7 cellular contexts compared by ENCODE assay signal in the genomic region with DNA sequence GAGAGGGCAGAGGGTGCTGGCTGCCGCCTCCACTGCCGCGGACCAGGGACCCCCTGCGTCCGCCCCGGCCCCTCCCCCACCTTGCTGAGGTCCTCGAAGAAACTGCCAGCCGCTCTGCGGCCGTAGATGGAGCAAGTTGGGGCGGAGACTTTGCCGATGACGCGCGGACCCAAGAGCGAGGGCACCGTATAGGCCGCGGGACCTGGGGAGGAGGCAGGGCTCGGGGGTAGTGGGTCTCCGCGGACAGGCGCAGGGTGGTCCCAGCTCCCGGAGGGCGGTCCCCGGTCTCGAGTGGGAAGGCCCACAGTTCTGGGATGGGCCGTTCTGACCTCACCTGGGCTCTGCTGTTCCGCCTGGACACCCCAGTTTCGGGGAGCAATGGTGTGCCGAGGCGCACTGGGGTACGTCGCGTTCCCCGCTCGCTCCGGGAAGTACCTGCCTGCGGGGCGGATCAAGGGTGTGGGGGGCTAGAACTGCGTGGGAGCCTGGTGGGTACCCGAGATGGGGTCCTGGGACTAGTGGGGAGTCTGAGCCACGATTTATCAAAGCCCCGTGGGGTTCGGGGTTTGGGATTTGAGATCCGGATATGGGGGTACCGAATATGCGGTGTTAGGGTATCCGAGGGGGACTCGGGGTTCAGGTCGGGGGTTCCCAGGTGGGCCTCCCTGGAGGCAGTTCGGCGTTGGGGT. TPM values are rescaled to one million over a fixed set of nuclear protein-coding genes. Genes with fewer than 3 reads are reported as not detected.
DNase-seq lines count a peak whose midpoint lies in the region; FAIRE-seq and TF ChIP-seq lines count a peak whose summit lies in the region.

No MANE protein-coding gene starts in this region.

- no peaks in the 10 kb centered on the region for H4K20me1 ChIP-seq in endothelial cell of umbilical vein (replicated peaks; ENCODE audit: control insufficient read depth, extremely low read depth, insufficient read depth, low read length)

- DNase-seq in NCI-H226, result peak; percentile 81
- peak; percentile 59 to 71 for DNase-seq in activated CD8-positive, alpha-beta memory T cell treated with anti-CD3 and anti-CD28 coated beads for 4 hours (ENCODE audit: low read depth in 2 of 2)
- peak; percentile 27 for DNase-seq in endothelial cell of umbilical vein (ENCODE audit: low read depth, low spot score)
- DNase-seq in stimulated activated CD8-positive, alpha-beta memory T cell treated with anti-CD3 and anti-CD28 coated beads, Interleukin-7, amount 100 ng/mL, for 48 hours (ENCODE audit: extremely low read depth in 1 of 2, low read depth in 1 of 2), result peak; percentile 74 to 87
- DNase-seq in SHP77 (lab: John Stamatoyannopoulos, UW), result no peak

- POLR2A ChIA-PET in endothelial cell of umbilical vein (lab: Charles Lee), result no interaction called here

- TF ChIP-seq CTCF in endothelial cell of umbilical vein (IDR thresholded peaks at IDR 0.05; ENCODE audit: extremely low read depth in 1 of 2, insufficient read depth in 1 of 2, low read depth in 1 of 2, low read length in 2 of 2), result no peak

- no peak overlapping the region for H3K27ac ChIP-seq in endothelial cell of umbilical vein (ENCODE audit: insufficient read depth, low read depth, low read length)
- H3K27ac ChIP-seq in muscle layer of colon (ENCODE audit: low read depth, low read length), result peak overlapping the region; percentile 64

- intact Hi-C loops in endothelial cell of umbilical vein (cut with micrococcal nuclease), result no loop called here

- dilution Hi-C loops in endothelial cell of umbilical vein (cut with MboI; ENCODE audit: extremely low pct_ligation_motif_present, low sequenced_read_pairs), result no loop called here

- no peak overlapping the region for H2AFZ ChIP-seq in endothelial cell of umbilical vein (ENCODE audit: low read depth, low read length)

- H3K9ac ChIP-seq in endothelial cell of umbilical vein (replicated peaks; ENCODE audit: extremely low read depth, insufficient read depth, low read length) (no peak overlapping the region), muscle layer of colon (ENCODE audit: low read length) (no peak overlapping the region)

- no peak overlapping the region for H3K4me3 ChIP-seq in endothelial cell of umbilical vein (replicated peaks in 1 of 3; ENCODE audit: insufficient read depth in 1 of 3, low read depth in 1 of 3, low read length in 3 of 3)
- H3K4me3 ChIP-seq in muscle layer of colon (ENCODE audit: low read depth in 1 of 2, low read length in 2 of 2), result peak overlapping the region; percentile 53 to 57

- H3K9me3 ChIP-seq in endothelial cell of umbilical vein (replicated peaks; ENCODE audit: control insufficient read depth, insufficient read depth, low read length) (no peaks in the 10 kb centered on the region), muscle layer of colon (ENCODE audit: low read length) (no peaks in the 10 kb centered on the region)

- no peaks in the 10 kb centered on the region for H3K9me1 ChIP-seq in endothelial cell of umbilical vein (replicated peaks; ENCODE audit: control insufficient read depth, extremely low read depth, insufficient read depth, low read length)

- H3K4me1 ChIP-seq in endothelial cell of umbilical vein (ENCODE audit: control insufficient read depth, extremely low read depth, insufficient read depth, low read length) (peaks cover 23% of the 10 kb centered on the region), muscle layer of colon (ENCODE audit: insufficient read depth, low read length) (peaks cover 12% of the 10 kb centered on the region)

- peak; percentile 62 for FAIRE-seq in endothelial cell of umbilical vein (lab: Jason Lieb, UNC)

- peak; percentile 85 for TF ChIP-seq POLR2A in GM19193 (IDR thresholded peaks at IDR 0.05; ENCODE audit: extremely low read depth, insufficient read depth, insufficient read length)
- no peak for TF ChIP-seq POLR2A in endothelial cell of umbilical vein (IDR thresholded peaks at IDR 0.05; ENCODE audit: low read depth, low read length)

- peak overlapping the region; percentile 72 for H3K4me2 ChIP-seq in endothelial cell of umbilical vein (ENCODE audit: insufficient read depth, low read length)

- no peaks in the 10 kb centered on the region for H3K79me2 ChIP-seq in endothelial cell of umbilical vein (ENCODE audit: control insufficient read depth, insufficient read depth, low read length)

- CTCF ChIA-PET in endothelial cell of umbilical vein (lab: Charles Lee), result interaction anchor here (0.5 to 1.7 kb wide), 2 partner anchors 26 to 89 kb away, joined by 3 to 10 read pairs; no protein-coding TSS in a partner anchor

- peaks cover 3 to 13% of the 10 kb centered on the region in 2 experiments for H3K27me3 ChIP-seq in endothelial cell of umbilical vein (ENCODE audit: control insufficient read depth in 2 of 2, insufficient read depth in 2 of 2, low read length in 2 of 2)
- peaks cover 21 to 64% of the 10 kb centered on the region in 2 donors for H3K27me3 ChIP-seq in muscle layer of colon (ENCODE audit: control insufficient read depth in 1 of 2, insufficient read depth in 2 of 2, low read length in 2 of 2)

- BruUV-seq in endothelial cell of umbilical vein (replicated peaks; lab: Mats Ljungman, UMichigan), result no TSS peak

- H3K36me3 ChIP-seq in endothelial cell of umbilical vein (ENCODE audit: control insufficient read depth in 2 of 2, extremely low read depth in 1 of 2, insufficient read depth in 2 of 2, low read length in 2 of 2), result no peaks in the 10 kb centered on the region
- no peaks in the 10 kb centered on the region for H3K36me3 ChIP-seq in muscle layer of colon (ENCODE audit: insufficient read depth, low read length)

TF ChIP-seq in endothelial cell of umbilical vein, 7 proteins besides CTCF, POLR2A, EP300 and RAD21:
- no peak for TF ChIP-seq FOS (IDR thresholded peaks at IDR 0.05; ENCODE audit: borderline replicate concordance, insufficient read depth, low read length)
- TF ChIP-seq JUN (IDR thresholded peaks at IDR 0.05; ENCODE audit: borderline replicate concordance, insufficient read depth, insufficient read length, low read depth), result no peak
- TF ChIP-seq POLR2AphosphoS5 (IDR thresholded peaks at IDR 0.05; ENCODE audit: insufficient read depth, low read depth, low read length), result no peak
TF ChIP-seq in endothelial cell of umbilical vein: peak in this region for 0.

RNA-seq across cellular contexts. Expression of a gene that starts 1.2 kb away (rescaled TPM):
- total RNA-seq in endothelial cell of umbilical vein, result 2.1 and 2.4 TPM in 2 replicates
- polyA plus RNA-seq in endothelial cell of umbilical vein, result 2.0 and 2.9 TPM in 2 replicates
- polyA plus RNA-seq in endothelial cell of umbilical vein (2011; cell fraction: cytosol; rRNA removed), result 0.96 and 1.5 TPM in 2 replicates
- 2.6 and 2.7 TPM in 2 replicates for polyA plus RNA-seq in endothelial cell of umbilical vein (2011; cell fraction: nucleus; rRNA removed)
- polyA plus RNA-seq in endothelial cell of umbilical vein (2012), result 1.3 and 5.0 TPM in 2 replicates
- polyA minus RNA-seq in endothelial cell of umbilical vein, result 0.49 and 1.00 TPM in 2 replicates
- polyA minus RNA-seq in endothelial cell of umbilical vein (2011; cell fraction: cytosol; rRNA and poly(A)+ RNA removed), result 3.4 TPM
- polyA minus RNA-seq in endothelial cell of umbilical vein (2011; cell fraction: nucleus; rRNA and poly(A)+ RNA removed), result 0.58 TPM in 2 replicates

RNA-seq across cellular contexts. Expression of a gene that starts 5.6 kb away (rescaled TPM):
- 3.2 and 3.7 TPM in 2 replicates for total RNA-seq in endothelial cell of umbilical vein
- 3.1 and 3.5 TPM in 2 replicates for polyA plus RNA-seq in endothelial cell of umbilical vein
- polyA plus RNA-seq in endothelial cell of umbilical vein (2011; cell fraction: cytosol; rRNA removed), result 1.5 and 1.8 TPM in 2 replicates
- 0.59 TPM in 1 of 2 replicates, not detected in the other for polyA plus RNA-seq in endothelial cell of umbilical vein (2011; cell fraction: nucleus; rRNA removed)
- polyA plus RNA-seq in endothelial cell of umbilical vein (2012), result 1.5 and 2.8 TPM in 2 replicates
- polyA minus RNA-seq in endothelial cell of umbilical vein, result 0.38 TPM in 1 of 2 replicates, not detected in the other
- polyA minus RNA-seq in endothelial cell of umbilical vein (2011; cell fraction: cytosol; rRNA and poly(A)+ RNA removed), result 4.9 TPM
- polyA minus RNA-seq in endothelial cell of umbilical vein (2011; cell fraction: nucleus; rRNA and poly(A)+ RNA removed), result not detected in 2 replicates

RNA-seq across cellular contexts. Expression of a gene that starts 14.7 kb away (rescaled TPM):
- not detected in 2 replicates for total RNA-seq in endothelial cell of umbilical vein
- polyA plus RNA-seq in endothelial cell of umbilical vein, result not detected in 2 replicates
- polyA plus RNA-seq in endothelial cell of umbilical vein (2011; cell fraction: cytosol; rRNA removed), result not detected in 2 replicates
- polyA plus RNA-seq in endothelial cell of umbilical vein (2011; cell fraction: nucleus; rRNA removed), result not detected in 2 replicates
- polyA plus RNA-seq in endothelial cell of umbilical vein (2012), result not detected in 2 replicates
- polyA minus RNA-seq in endothelial cell of umbilical vein, result not detected in 2 replicates
- polyA minus RNA-seq in endothelial cell of umbilical vein (2011; cell fraction: cytosol; rRNA and poly(A)+ RNA removed), result 3.0 TPM
- not detected in 2 replicates for polyA minus RNA-seq in endothelial cell of umbilical vein (2011; cell fraction: nucleus; rRNA and poly(A)+ RNA removed)

RNA-seq across cellular contexts. Expression of a gene that starts 23.0 kb away (rescaled TPM):
- total RNA-seq in endothelial cell of umbilical vein, result 42.4 and 43.1 TPM in 2 replicates
- polyA plus RNA-seq in endothelial cell of umbilical vein, result 34.8 and 43.2 TPM in 2 replicates
- 31.1 and 31.3 TPM in 2 replicates for polyA plus RNA-seq in endothelial cell of umbilical vein (2011; cell fraction: cytosol; rRNA removed)
- polyA plus RNA-seq in endothelial cell of umbilical vein (2011; cell fraction: nucleus; rRNA removed), result 80.2 and 81.0 TPM in 2 replicates
- polyA plus RNA-seq in endothelial cell of umbilical vein (2012), result 15.9 and 17.4 TPM in 2 replicates
- polyA minus RNA-seq in endothelial cell of umbilical vein, result 19.7 and 21.4 TPM in 2 replicates
- polyA minus RNA-seq in endothelial cell of umbilical vein (2011; cell fraction: cytosol; rRNA and poly(A)+ RNA removed), result 76.1 TPM
- polyA minus RNA-seq in endothelial cell of umbilical vein (2011; cell fraction: nucleus; rRNA and poly(A)+ RNA removed), result 14.0 and 15.6 TPM in 2 replicates

RNA-seq across cellular contexts. Expression of a gene that starts 23.5 kb away (rescaled TPM):
- total RNA-seq in endothelial cell of umbilical vein, result 89.7 and 94.8 TPM in 2 replicates
- polyA plus RNA-seq in endothelial cell of umbilical vein, result 112 and 190 TPM in 2 replicates
- 37.7 and 54.9 TPM in 2 replicates for polyA plus RNA-seq in endothelial cell of umbilical vein (2011; cell fraction: cytosol; rRNA removed)
- polyA plus RNA-seq in endothelial cell of umbilical vein (2011; cell fraction: nucleus; rRNA removed), result 326 and 351 TPM in 2 replicates
- polyA plus RNA-seq in endothelial cell of umbilical vein (2012), result 37.1 and 49.4 TPM in 2 replicates
- polyA minus RNA-seq in endothelial cell of umbilical vein, result 52.8 and 61.6 TPM in 2 replicates
- polyA minus RNA-seq in endothelial cell of umbilical vein (2011; cell fraction: cytosol; rRNA and poly(A)+ RNA removed), result 36.3 TPM
- polyA minus RNA-seq in endothelial cell of umbilical vein (2011; cell fraction: nucleus; rRNA and poly(A)+ RNA removed), result 34.3 and 62.2 TPM in 2 replicates

Comparison
In these comparisons a context has a peak if more than half of its experiments do, and no peak if none do; other contexts are left out.
1. DNase-seq: peak in NCI-H226 (single experiment), activated CD8-positive, alpha-beta memory T cell treated with anti-CD3 and anti-CD28 coated beads for 4 hours (2 of 2), endothelial cell of umbilical vein (single experiment) and stimulated activated CD8-positive, alpha-beta memory T cell treated with anti-CD3 and anti-CD28 coated beads, Interleukin-7, amount 100 ng/mL, for 48 hours (2 of 2); none in SHP77 (0 of 2).
2. H3K4me3 ChIP-seq: peak in muscle layer of colon (2 of 2); none in endothelial cell of umbilical vein (0 of 3).